In genomic region chr4:176149680-176150079, GRCh38 we compare ENCODE assay signal across 23 cellular contexts. TPM values are rescaled to one million over a fixed set of nuclear protein-coding genes. Genes with fewer than 3 reads are reported as not detected.
"Had no signal": no experiment of that assay in that cellular context is flagged by ENCODE, and none has a peak within 500 bp of the region (broad histone marks: within the 10 kb centered on the region; RNA-seq: fewer than 3 reads in every experiment).

No MANE protein-coding gene starts in this region.

- H3K27ac ChIP-seq: colonic mucosa, heart right ventricle, psoas muscle, tibial nerve, vagina had no signal

- H3K36me3 Mint-ChIP-seq: naive B cell had no signal

- H3K4me1 Mint-ChIP-seq: central memory CD8-positive, alpha-beta T cell; memory B cell; naive B cell; neural crest cell had no signal

- H3K9me3 ChIP-seq: colonic mucosa, gastroesophageal sphincter, heart right ventricle, mucosa of descending colon, psoas muscle, tibial nerve, vagina had no signal

- H3K4me1 ChIP-seq: colonic mucosa, heart right ventricle, tibial nerve, vagina had no signal

- H3K27ac Mint-ChIP-seq: activated T-cell treated with anti-CD3 and anti-CD28 coated beads, Interleukin-2, amount 50 U/mL, for 72 hours; memory B cell had no signal

- H3K4me3 Mint-ChIP-seq: activated T-cell treated with anti-CD3 and anti-CD28 coated beads, Interleukin-2, amount 50 U/mL, for 72 hours; central memory CD8-positive, alpha-beta T cell; memory B cell; naive B cell; neural crest cell had no signal

- ATAC-seq: activated T-cell treated with anti-CD3 and anti-CD28 coated beads, Interleukin-2, amount 50 U/mL, for 72 hours; gastroesophageal sphincter; mucosa of descending colon; right cardiac atrium; stimulated activated naive CD8-positive, alpha-beta T cell treated with anti-CD3 and anti-CD28 coated beads, Interleukin-15, Interleukin-2, amounts not matched to agents 100 U/mL and 50 U/mL, for 24 hours had no signal

- H3K4me3 ChIP-seq: colonic mucosa, gastroesophageal sphincter, heart right ventricle, mucosa of descending colon, psoas muscle, tibial nerve, vagina had no signal

- H3K9me3 Mint-ChIP-seq: activated T-cell treated with anti-CD3 and anti-CD28 coated beads, Interleukin-2, amount 50 U/mL, for 72 hours; central memory CD8-positive, alpha-beta T cell; memory B cell; naive B cell; neural crest cell had no signal

- DNase-seq: activated CD4-positive, alpha-beta T cell treated with anti-CD3 and anti-CD28 coated beads, Interleukin-2, amount 50 U/mL, for 1 hour; activated CD4-positive, CD25-positive, alpha-beta regulatory T cell treated with anti-CD3 and anti-CD28 coated beads, Interleukin-2, amount 50 U/mL, for 72 hours; activated effector memory CD4-positive, alpha-beta T cell treated with anti-CD3 and anti-CD28 coated beads, Interleukin-2, amount 50 U/mL, for 16 hours; activated naive CD4-positive, alpha-beta T cell treated with anti-CD3 and anti-CD28 coated beads, Interleukin-2, amount 50 U/mL, for 16 hours; activated T-cell treated with anti-CD3 and anti-CD28 coated beads, Interleukin-2, amount 50 U/mL, for 72 hours; aorta; colonic mucosa; heart right ventricle; naive B cell; psoas muscle; right cardiac atrium; stimulated activated naive CD8-positive, alpha-beta T cell treated with anti-CD3 and anti-CD28 coated beads, Interleukin-15, Interleukin-2, amounts not matched to agents 100 U/mL and 50 U/mL, for 24 hours had no signal

- H3K27me3 Mint-ChIP-seq: central memory CD8-positive, alpha-beta T cell; memory B cell; naive B cell had no signal

- H3K27me3 ChIP-seq: colonic mucosa, gastroesophageal sphincter, heart right ventricle, tibial nerve, vagina had no signal

- H3K36me3 ChIP-seq: colonic mucosa, gastroesophageal sphincter, heart right ventricle, tibial nerve, vagina had no signal

RNA-seq across cellular contexts. Expression of gene SPATA4, which starts 45.7 kb away (rescaled TPM):
- total RNA-seq: activated CD8-positive, alpha-beta memory T cell treated with anti-CD3 and anti-CD28 coated beads for 36 hours; activated T-cell treated with anti-CD3 and anti-CD28 coated beads, Interleukin-2, amount 50 U/mL, for 72 hours; aorta; colonic mucosa; epithelial cell of proximal tubule; osteocyte; vagina had no signal
- polyA plus RNA-seq: aorta, liver had no signal
